ENCODE assay signal across 8 cellular contexts in genomic region chr12:50505386-50505827, GRCh38. TPM values are rescaled to one million over a fixed set of nuclear protein-coding genes. Genes with fewer than 3 reads are reported as not detected.
DNase-seq lines count a peak whose midpoint lies in the region; ATAC-seq, FAIRE-seq and TF ChIP-seq lines count a peak whose summit lies in the region.

No MANE protein-coding gene starts in this region.

- TF ChIP-seq EP300 in suprapubic skin (IDR thresholded peaks at IDR 0.05) = no peak

- DNase-seq in CD8-positive, alpha-beta memory T cell = peak in 3 of 5 donors; percentile 2 to 48 (median 31)
- DNase-seq in HK-2 (ENCODE audit: unreplicated experiment) (peak; percentile 29), endothelial cell of umbilical vein (ENCODE audit: low read depth, low spot score) (peak; percentile 44), suprapubic skin (ENCODE audit: low spot score in 2 of 2) (no peak), ecto neural progenitor cell (ENCODE audit: low spot score) (no peak)
- DNase-seq in activated CD4-positive, alpha-beta T cell treated with anti-CD3 and anti-CD28 coated beads for 36 hours = peak; percentile 58

- H3K27me3 ChIP-seq in CD8-positive, alpha-beta memory T cell (ENCODE audit: insufficient read depth, low read length, poor library complexity, severe bottlenecking) = no peaks in the 10 kb centered on the region
- H3K27me3 ChIP-seq in endothelial cell of umbilical vein (ENCODE audit: control insufficient read depth in 2 of 2, insufficient read depth in 2 of 2, low read length in 2 of 2) (no peaks in the 10 kb centered on the region), mucosa of stomach (ENCODE audit: control insufficient read depth, insufficient read depth, low read length) (no peaks in the 10 kb centered on the region), suprapubic skin (no peaks in the 10 kb centered on the region)

- CTCF ChIA-PET in CD8-positive, alpha-beta memory T cell (lab: Charles Lee) = interaction anchor here (0.7 to 3.7 kb wide), 19 partner anchors 9 to 292 kb away, joined by 3 to 32 read pairs (median 5); no protein-coding TSS in a partner anchor
- CTCF ChIA-PET in activated CD4-positive, alpha-beta T cell treated with anti-CD3 and anti-CD28 coated beads for 36 hours (lab: Charles Lee) = interaction anchor here (0.6 to 4.2 kb wide), 24 partner anchors 8 to 321 kb away, joined by 3 to 62 read pairs (median 4); partner anchors contain the start of gene ATF1
- CTCF ChIA-PET in endothelial cell of umbilical vein (lab: Charles Lee) = interaction anchor here (0.6 to 8.9 kb wide), 28 partner anchors 10 to 260 kb away, joined by 3 to 261 read pairs (median 4); no protein-coding TSS in a partner anchor

- intact Hi-C loops in activated CD4-positive, alpha-beta T cell treated with anti-CD3 and anti-CD28 coated beads for 36 hours (cut with DNase I, micrococcal nuclease) = loop anchor here (1.0 to 10.0 kb wide), 9 partner anchors 12 to 519 kb away; partner anchors contain the start of genes ATF1 (in 1 of the 2) and SLC11A2 (in 1 of the 2)
- intact Hi-C loops in endothelial cell of umbilical vein (cut with micrococcal nuclease) = loop anchor here (1.0 to 5.0 kb wide), 3 partner anchors 92 to 229 kb away; no protein-coding TSS in a partner anchor

- peak overlapping the region; percentile 90 for H2AFZ ChIP-seq in endothelial cell of umbilical vein (ENCODE audit: low read depth, low read length)

- peaks cover 53% of the 10 kb centered on the region for H3K79me2 ChIP-seq in endothelial cell of umbilical vein (ENCODE audit: control insufficient read depth, insufficient read depth, low read length)

- H3K9me1 ChIP-seq in endothelial cell of umbilical vein (replicated peaks; ENCODE audit: control insufficient read depth, extremely low read depth, insufficient read depth, low read length) = no peaks in the 10 kb centered on the region

- peaks cover 0 to 1% of the 10 kb centered on the region in 2 donors for H3K27me3 Mint-ChIP-seq in CD8-positive, alpha-beta memory T cell
- H3K27me3 Mint-ChIP-seq in activated CD4-positive, alpha-beta T cell treated with anti-CD3 and anti-CD28 coated beads for 36 hours = no peaks in the 10 kb centered on the region

- H3K4me2 ChIP-seq in endothelial cell of umbilical vein (ENCODE audit: insufficient read depth, low read length) = peak overlapping the region; percentile 96

- peak overlapping the region; percentile 91 to 95 (median 93) for H3K4me3 Mint-ChIP-seq in CD8-positive, alpha-beta memory T cell
- H3K4me3 Mint-ChIP-seq in activated CD4-positive, alpha-beta T cell treated with anti-CD3 and anti-CD28 coated beads for 36 hours = peak overlapping the region; percentile 98

- BruUV-seq in endothelial cell of umbilical vein (replicated peaks; lab: Mats Ljungman, UMichigan) = no TSS peak

- no peaks in the 10 kb centered on the region for H3K9me3 ChIP-seq in CD8-positive, alpha-beta memory T cell (ENCODE audit: low read length)
- no peaks in the 10 kb centered on the region for H3K9me3 ChIP-seq in endothelial cell of umbilical vein (replicated peaks; ENCODE audit: control insufficient read depth, insufficient read depth, low read length)
- no peaks in the 10 kb centered on the region for H3K9me3 ChIP-seq in mucosa of stomach (ENCODE audit: control insufficient read depth, low read length)
- H3K9me3 ChIP-seq in suprapubic skin = no peaks in the 10 kb centered on the region

- H3K4me1 ChIP-seq in CD8-positive, alpha-beta memory T cell (ENCODE audit: insufficient read depth, low read length) = peaks cover 55% of the 10 kb centered on the region
- H3K4me1 ChIP-seq in endothelial cell of umbilical vein (ENCODE audit: control insufficient read depth, extremely low read depth, insufficient read depth, low read length) (peaks cover 11% of the 10 kb centered on the region), mucosa of stomach (ENCODE audit: control insufficient read depth, insufficient read depth, low read length) (peaks cover 33% of the 10 kb centered on the region), suprapubic skin (peaks cover 48% of the 10 kb centered on the region)

- H3K36me3 Mint-ChIP-seq in CD8-positive, alpha-beta memory T cell = peaks cover 0 to 5% (median 5%) of the 10 kb centered on the region in 3 donors
- H3K36me3 Mint-ChIP-seq in activated CD4-positive, alpha-beta T cell treated with anti-CD3 and anti-CD28 coated beads for 36 hours (ENCODE audit: low read depth) = peaks cover 11% of the 10 kb centered on the region

- peak overlapping the region; percentile 77 to 94 (median 89) for H3K27ac Mint-ChIP-seq in CD8-positive, alpha-beta memory T cell
- H3K27ac Mint-ChIP-seq in activated CD4-positive, alpha-beta T cell treated with anti-CD3 and anti-CD28 coated beads for 36 hours = peak overlapping the region; percentile 96

- peaks cover 0 to 6% (median 0%) of the 10 kb centered on the region in 5 donors for H3K9me3 Mint-ChIP-seq in CD8-positive, alpha-beta memory T cell
- H3K9me3 Mint-ChIP-seq in activated CD4-positive, alpha-beta T cell treated with anti-CD3 and anti-CD28 coated beads for 36 hours (ENCODE audit: low read depth) = no peaks in the 10 kb centered on the region

- POLR2A ChIA-PET in CD8-positive, alpha-beta memory T cell (lab: Charles Lee) = interaction anchor here (1.0 to 2.2 kb wide), 4 partner anchors 16 to 258 kb away, joined by 4 to 9 read pairs (median 8); partner anchors contain the start of gene ATF1
- POLR2A ChIA-PET in activated CD4-positive, alpha-beta T cell treated with anti-CD3 and anti-CD28 coated beads for 36 hours (lab: Charles Lee) = interaction anchor here (0.6 to 2.8 kb wide), 6 partner anchors 12 to 418 kb away, joined by 3 to 11 read pairs (median 5); no protein-coding TSS in a partner anchor
- POLR2A ChIA-PET in endothelial cell of umbilical vein (lab: Charles Lee) = no interaction called here

- TF ChIP-seq POLR2A in endothelial cell of umbilical vein (IDR thresholded peaks at IDR 0.05; ENCODE audit: low read depth, low read length) = no peak
- no peak for TF ChIP-seq POLR2A in suprapubic skin (IDR thresholded peaks at IDR 0.05)

- TF ChIP-seq CTCF in endothelial cell of umbilical vein (IDR thresholded peaks at IDR 0.05; ENCODE audit: extremely low read depth in 1 of 2, insufficient read depth in 1 of 2, low read depth in 1 of 2, low read length in 2 of 2) (no peak), suprapubic skin (IDR thresholded peaks at IDR 0.05) (no peak)

- peaks cover 45 to 55% (median 52%) of the 10 kb centered on the region in 3 donors for H3K4me1 Mint-ChIP-seq in CD8-positive, alpha-beta memory T cell
- H3K4me1 Mint-ChIP-seq in activated CD4-positive, alpha-beta T cell treated with anti-CD3 and anti-CD28 coated beads for 36 hours = peaks cover 48% of the 10 kb centered on the region

- H3K9ac ChIP-seq in endothelial cell of umbilical vein (replicated peaks; ENCODE audit: extremely low read depth, insufficient read depth, low read length) = peak overlapping the region; percentile 94
- peak overlapping the region; percentile 94 for H3K9ac ChIP-seq in mucosa of stomach (ENCODE audit: low read length)

- ATAC-seq in GM19452 (IDR thresholded peaks at IDR 0.05; ENCODE audit: unreplicated experiment) = peak; percentile 1
- peak; percentile 28 for ATAC-seq in activated CD4-positive, alpha-beta T cell treated with anti-CD3 and anti-CD28 coated beads for 36 hours

- dilution Hi-C loops in endothelial cell of umbilical vein (cut with MboI; ENCODE audit: extremely low pct_ligation_motif_present, low sequenced_read_pairs) = no loop called here

- H3K27ac ChIP-seq in CD8-positive, alpha-beta memory T cell (ENCODE audit: low read depth, low read length) = peak overlapping the region; percentile 74
- H3K27ac ChIP-seq in endothelial cell of umbilical vein (ENCODE audit: insufficient read depth, low read depth, low read length) (peak overlapping the region; percentile 65), suprapubic skin (peak overlapping the region; percentile 97)

- peak overlapping the region; percentile 90 for H3K4me3 ChIP-seq in CD8-positive, alpha-beta memory T cell (ENCODE audit: low read length)
- peak overlapping the region; percentile 84 to 97 (median 94) for H3K4me3 ChIP-seq in endothelial cell of umbilical vein (replicated peaks in 1 of 3; ENCODE audit: insufficient read depth in 1 of 3, low read depth in 1 of 3, low read length in 3 of 3)
- H3K4me3 ChIP-seq in mucosa of stomach (ENCODE audit: low read length) = peak overlapping the region; percentile 90
- peak overlapping the region; percentile 96 for H3K4me3 ChIP-seq in suprapubic skin

- WGBS in suprapubic skin = 0% methylated on average over 13 of the region's 13 CpGs

- peaks cover 7% of the 10 kb centered on the region for H4K20me1 ChIP-seq in endothelial cell of umbilical vein (replicated peaks; ENCODE audit: control insufficient read depth, extremely low read depth, insufficient read depth, low read length)

- FAIRE-seq in endothelial cell of umbilical vein (lab: Jason Lieb, UNC) = no peak

- H3K36me3 ChIP-seq in CD8-positive, alpha-beta memory T cell (ENCODE audit: insufficient read depth, low read length) = no peaks in the 10 kb centered on the region
- no peaks in the 10 kb centered on the region for H3K36me3 ChIP-seq in endothelial cell of umbilical vein (ENCODE audit: control insufficient read depth in 2 of 2, extremely low read depth in 1 of 2, insufficient read depth in 2 of 2, low read length in 2 of 2)
- no peaks in the 10 kb centered on the region for H3K36me3 ChIP-seq in mucosa of stomach (ENCODE audit: control insufficient read depth, insufficient read depth, low read length)
- H3K36me3 ChIP-seq in suprapubic skin = no peaks in the 10 kb centered on the region

TF ChIP-seq in endothelial cell of umbilical vein, 7 proteins besides CTCF, POLR2A, EP300 and RAD21 (continues in another document):
- no peak for TF ChIP-seq JUN (IDR thresholded peaks at IDR 0.05; ENCODE audit: borderline replicate concordance, insufficient read depth, insufficient read length, low read depth)
- no peak for TF ChIP-seq MAX (IDR thresholded peaks at IDR 0.05; ENCODE audit: insufficient read depth, insufficient read length)

RNA-seq across cellular contexts. Expression of gene DIP2B, which starts 0.6 kb away (rescaled TPM):
- total RNA-seq in CD8-positive, alpha-beta memory T cell = 10 to 100 TPM; 20.4 to 21.0 TPM
- 7.9 TPM for polyA plus RNA-seq in CD8-positive, alpha-beta memory T cell
- total RNA-seq in activated CD4-positive, alpha-beta T cell treated with anti-CD3 and anti-CD28 coated beads for 36 hours = 10 to 100 TPM; 29.2 to 29.4 TPM
- total RNA-seq in endothelial cell of umbilical vein (27.7 and 28.0 TPM in 2 replicates), suprapubic skin (10 to 100 TPM; 68.6 to 97.2 (median 73.7) TPM)
- polyA plus RNA-seq in endothelial cell of umbilical vein = 11.2 and 14.5 TPM in 2 replicates
- 11.5 and 11.6 TPM in 2 replicates for polyA plus RNA-seq in endothelial cell of umbilical vein (2011; cell fraction: cytosol; rRNA removed)
- polyA plus RNA-seq in endothelial cell of umbilical vein (2011; cell fraction: nucleus; rRNA removed) = 25.7 and 28.2 TPM in 2 replicates
- polyA plus RNA-seq in endothelial cell of umbilical vein (2012) = 21.3 and 22.1 TPM in 2 replicates
- polyA minus RNA-seq in endothelial cell of umbilical vein = 75.7 and 78.9 TPM in 2 replicates
- polyA minus RNA-seq in endothelial cell of umbilical vein (2011; cell fraction: cytosol; rRNA and poly(A)+ RNA removed) = 24.3 TPM
- 33.4 and 47.8 TPM in 2 replicates for polyA minus RNA-seq in endothelial cell of umbilical vein (2011; cell fraction: nucleus; rRNA and poly(A)+ RNA removed)

Comparison
In these comparisons a context has a peak if more than half of its experiments do, and no peak if none do; other contexts are left out.
1. DNase-seq: peak in CD8-positive, alpha-beta memory T cell (3 of 5), HK-2 (single experiment), activated CD4-positive, alpha-beta T cell treated with anti-CD3 and anti-CD28 coated beads for 36 hours (single experiment) and endothelial cell of umbilical vein (single experiment); none in suprapubic skin (0 of 2) and ecto neural progenitor cell (single experiment).
2. Peak in every context shown above with its lines, with median percentiles within 50 percentile points of each other: H3K27ac ChIP-seq and H3K4me3 ChIP-seq.